In genomic region chr10:63265646-63266207, GRCh38 we compare ENCODE assay signal across 8 cellular contexts.
A peak's percentile ranks its signal among the peaks of the same experiment; 100 is the strongest.
DNase-seq lines count a peak whose midpoint lies in the region; ATAC-seq and TF ChIP-seq lines count a peak whose summit lies in the region.

No MANE protein-coding gene starts in this region.

- no peaks in the 10 kb centered on the region for H3K36me3 ChIP-seq in GM06990 (ENCODE audit: control insufficient read depth, insufficient read depth, low read length)
- peaks cover 27% of the 10 kb centered on the region for H3K36me3 ChIP-seq in SJCRH30
- peaks cover 0 to 7% (median 3%) of the 10 kb centered on the region in 4 donors for H3K36me3 ChIP-seq in esophagus muscularis mucosa
- peaks cover 0 to 6% of the 10 kb centered on the region in 2 donors for H3K36me3 ChIP-seq in psoas muscle (ENCODE audit: insufficient read depth in 1 of 2, low read depth in 1 of 2)

- no peak for TF ChIP-seq POLR2A in esophagus muscularis mucosa (IDR thresholded peaks at IDR 0.05; ENCODE audit: low read depth)

- TF ChIP-seq EP300 in esophagus muscularis mucosa (IDR thresholded peaks at IDR 0.05) = no peak

- H3K4me1 ChIP-seq in SJCRH30 = peaks cover 18% of the 10 kb centered on the region
- peaks cover 38 to 59% (median 46%) of the 10 kb centered on the region in 4 donors for H3K4me1 ChIP-seq in esophagus muscularis mucosa
- peaks cover 38% of the 10 kb centered on the region for H3K4me1 ChIP-seq in psoas muscle

- TF ChIP-seq CTCF in GM06990 (IDR thresholded peaks at IDR 0.05; ENCODE audit: insufficient read depth, low read length, poor library complexity, severe bottlenecking) (no peak), esophagus muscularis mucosa (IDR thresholded peaks at IDR 0.05) (no peak), psoas muscle (IDR thresholded peaks at IDR 0.05) (no peak)

- H3K4me3 ChIP-seq in GM06990 (replicated peaks; ENCODE audit: low read depth, low read length) (peak overlapping the region; percentile 76), SJCRH30 (peak overlapping the region; percentile 77), esophagus muscularis mucosa (peak overlapping the region; percentile 46 to 61 (median 58)), psoas muscle (peak overlapping the region; percentile 86)

- H3K9me3 ChIP-seq in SJCRH30 (replicated peaks) = no peaks in the 10 kb centered on the region
- no peaks in the 10 kb centered on the region for H3K9me3 ChIP-seq in esophagus muscularis mucosa
- H3K9me3 ChIP-seq in psoas muscle = no peaks in the 10 kb centered on the region

- intact Hi-C loops in esophagus muscularis mucosa (cut with DNase I) (loop anchor here (5.0 kb wide), 1 partner anchor 257 kb away; the partner anchor contains the start of gene REEP3), psoas muscle (cut with DNase I) (loop anchor here (5.0 to 10.0 kb wide), 4 partner anchors 199 to 447 kb away; partner anchors contain the start of gene JMJD1C (in 1 of the 2))

- H3K27ac ChIP-seq in SJCRH30 (peak overlapping the region; percentile 97), esophagus muscularis mucosa (replicated peaks in 1 of 4) (peak overlapping the region; percentile 81 to 88 (median 86)), psoas muscle (peak overlapping the region; percentile 98)

- WGBS in esophagus muscularis mucosa = 8% methylated on average over 2 of the region's 2 CpGs
- 5 to 16% (median 6%) methylated on average over 2 of the region's 2 CpGs for WGBS in psoas muscle, 3 donors

- no peak for DNase-seq in GM06990 (ENCODE audit: extremely low read depth, insufficient read length)
- DNase-seq in SJCRH30 = no peak
- no peak for DNase-seq in esophagus muscularis mucosa (ENCODE audit: extremely low spot score)
- no peak for DNase-seq in psoas muscle
- DNase-seq in NCI-H748 (lab: John Stamatoyannopoulos, UW; ENCODE audit: unreplicated experiment) = no peak
- no peak for DNase-seq in AG20443 (ENCODE audit: low spot score)
- no peak for DNase-seq in amniotic stem cell (lab: John Stamatoyannopoulos, UW)

- no peaks in the 10 kb centered on the region for H3K27me3 ChIP-seq in GM06990 (replicated peaks; ENCODE audit: control insufficient read depth, insufficient read depth, low read length)
- H3K27me3 ChIP-seq in SJCRH30 = no peaks in the 10 kb centered on the region
- H3K27me3 ChIP-seq in esophagus muscularis mucosa = no peaks in the 10 kb centered on the region
- H3K27me3 ChIP-seq in psoas muscle (ENCODE audit: insufficient read depth in 3 of 3, low read length in 2 of 3) = no peaks in the 10 kb centered on the region

- no peak for ATAC-seq in psoas muscle
- ATAC-seq in GM18858 (IDR thresholded peaks at IDR 0.05; ENCODE audit: unreplicated experiment) = no peak
